1 cellular context compared by ENCODE assay signal in the genomic region with DNA sequence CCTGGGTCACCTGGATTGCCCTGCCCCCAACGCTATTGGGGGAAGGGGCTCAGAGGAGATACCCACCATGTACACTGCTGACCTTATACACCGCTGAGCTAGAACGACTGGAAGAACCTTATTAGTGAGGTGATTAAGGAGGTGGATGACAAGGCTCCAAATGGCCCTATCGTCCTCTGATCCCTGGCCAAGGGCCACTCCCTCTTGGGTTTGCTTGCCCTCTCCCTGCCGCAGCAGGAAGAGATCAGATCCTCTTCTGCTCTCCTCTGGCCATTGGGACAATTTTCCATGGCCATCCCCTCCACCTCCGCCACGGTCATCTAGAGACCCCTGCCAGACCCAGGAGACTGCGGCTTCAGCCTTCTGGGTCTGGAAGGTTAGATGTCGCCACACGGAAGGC.
A peak's percentile ranks its signal among the peaks of the same experiment; 100 is the strongest.
TF ChIP-seq lines count a peak whose summit lies in the region.

No MANE protein-coding gene starts in this region.

TF ChIP-seq in HepG2, 621 proteins besides CTCF, POLR2A, EP300 and RAD21:
- TF ChIP-seq, protein P1, sequence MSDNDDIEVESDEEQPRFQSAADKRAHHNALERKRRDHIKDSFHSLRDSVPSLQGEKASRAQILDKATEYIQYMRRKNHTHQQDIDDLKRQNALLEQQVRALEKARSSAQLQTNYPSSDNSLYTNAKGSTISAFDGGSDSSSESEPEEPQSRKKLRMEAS (IDR thresholded peaks at IDR 0.05) = no peak
- TF ChIP-seq ZNF572 (CRISPR knock-in tag; IDR thresholded peaks at IDR 0.05) = 0 out of 2 replicates have a peak, but pooled peaks have one; percentile 60
- peak; percentile 37; the same call in 1 of the 2 replicates for TF ChIP-seq ZNF788 (CRISPR knock-in tag; IDR thresholded peaks at IDR 0.05; ENCODE audit: borderline replicate concordance)
- TF ChIP-seq THAP11 (CRISPR knock-in tag; IDR thresholded peaks at IDR 0.05) = 0 out of 2 replicates have a peak, but pooled peaks have one; percentile 1
- no peak for TF ChIP-seq SNAPC2 (CRISPR knock-in tag; IDR thresholded peaks at IDR 0.05)
